Comparison of ENCODE assay signal across 27 cellular contexts in the genomic region with DNA sequence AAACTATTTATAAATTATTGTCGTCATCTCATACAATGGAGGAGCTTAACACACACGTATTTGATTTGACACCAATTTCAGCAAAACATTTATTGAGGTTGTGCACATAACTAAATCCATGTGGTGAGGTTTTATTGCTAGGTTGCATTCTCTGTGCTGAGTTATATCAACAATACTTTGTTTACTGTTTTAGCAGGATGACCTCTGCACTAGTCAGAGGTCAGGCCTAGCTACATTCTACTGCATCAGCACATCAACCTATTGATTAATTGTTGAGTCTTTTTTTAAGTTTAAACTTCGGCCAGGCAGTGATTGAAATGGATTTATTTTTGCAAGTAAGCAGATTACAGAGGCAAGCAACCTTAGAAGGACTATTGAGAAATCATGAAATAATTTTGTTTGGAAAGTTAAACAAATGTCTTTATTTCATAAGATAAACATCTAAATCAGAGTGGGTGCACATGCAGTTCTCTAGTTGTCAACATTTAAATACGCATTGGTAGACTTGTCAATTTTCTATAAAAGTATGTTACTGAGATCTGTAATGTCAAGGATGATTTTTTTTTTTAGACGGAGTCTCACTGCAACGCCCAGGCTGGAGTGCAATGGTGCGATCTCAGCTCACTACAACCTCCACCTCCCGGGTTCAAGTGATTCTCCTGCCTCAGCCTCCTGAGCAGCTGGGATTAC.
A peak's percentile ranks its signal among the peaks of the same experiment; 100 is the strongest.
DNase-seq lines count a peak whose midpoint lies in the region; ATAC-seq and TF ChIP-seq lines count a peak whose summit lies in the region.
"Had no signal": no experiment of that assay in that cellular context is flagged by ENCODE, and none has a peak within 500 bp of the region (broad histone marks: within the 10 kb centered on the region; RNA-seq: fewer than 3 reads in every experiment).

No MANE protein-coding gene starts in this region.

- TF ChIP-seq RAD21 in liver (IDR thresholded peaks at IDR 0.05), result peak; percentile 54 to 71

- H3K9me3 ChIP-seq in liver (ENCODE audit: control insufficient read depth in 4 of 4, low read length in 3 of 4) (no peaks in the 10 kb centered on the region), vagina (no peaks in the 10 kb centered on the region)
- H3K9me3 ChIP-seq: BLaER1, upper lobe of left lung had no signal

- intact Hi-C loops in vagina (cut with DNase I), result no loop called here

- no peak overlapping the region for H3K9ac ChIP-seq in liver (ENCODE audit: low read depth in 1 of 2, low read length in 2 of 2)
- H3K9ac ChIP-seq: BLaER1, neural progenitor cell had no signal

- no peak for TF ChIP-seq POLR2A in vagina (IDR thresholded peaks at IDR 0.05)

- H3K27me3 ChIP-seq in liver (ENCODE audit: control insufficient read depth in 4 of 4, insufficient read depth in 4 of 4, low read length in 3 of 4) (no peaks in the 10 kb centered on the region), vagina (no peaks in the 10 kb centered on the region)
- H3K27me3 ChIP-seq: BLaER1, cardiac muscle cell, dorsolateral prefrontal cortex, neural progenitor cell, upper lobe of left lung had no signal

- H3K36me3 ChIP-seq in liver (ENCODE audit: control insufficient read depth in 4 of 4, insufficient read depth in 3 of 4, low read depth in 1 of 4, low read length in 3 of 4) (no peaks in the 10 kb centered on the region), vagina (no peaks in the 10 kb centered on the region)
- H3K36me3 ChIP-seq: BLaER1, cardiac muscle cell, neural progenitor cell, upper lobe of left lung had no signal

- H3K4me3 ChIP-seq in choroid plexus epithelial cell (ENCODE audit: low read depth, low read length) (no peak overlapping the region), liver (ENCODE audit: low read depth in 1 of 3, low read length in 3 of 3) (no peak overlapping the region), vagina (no peak overlapping the region)
- H3K4me3 ChIP-seq: BLaER1, cardiac muscle cell, dorsolateral prefrontal cortex, neural progenitor cell, SK-N-MC, upper lobe of left lung had no signal

- no peak for TF ChIP-seq CTCF in choroid plexus epithelial cell (conservative IDR thresholded peaks at IDR 0.05; ENCODE audit: low read depth, low read length)
- TF ChIP-seq CTCF in liver (IDR thresholded peaks at IDR 0.05; ENCODE audit: low read depth, low read length, missing input control), result no peak
- TF ChIP-seq CTCF in vagina (IDR thresholded peaks at IDR 0.05), result no peak

- DNase-seq in DMS53 (lab: John Stamatoyannopoulos, UW), result peak; percentile 31
- DNase-seq in DMS53 treated with DMSO at 0.1 percent for 48 hours (lab: John Stamatoyannopoulos, UW; ENCODE audit: unreplicated experiment), result no peak
- peak; percentile 6 for DNase-seq in choroid plexus epithelial cell (ENCODE audit: low read depth)
- DNase-seq in vagina (ENCODE audit: extremely low spot score in 2 of 2), result no peak
- DNase-seq in HK-2 (ENCODE audit: unreplicated experiment), result no peak
- no peak for DNase-seq in NCI-H2107 (lab: John Stamatoyannopoulos, UW)
- DNase-seq: 8988T; activated B cell treated with CpG ODN at 0.5 μM for 24 hours; activated CD4-positive, alpha-beta memory T cell treated with anti-CD3 and anti-CD28 coated beads for 36 hours; activated naive CD4-positive, alpha-beta T cell; activated T-cell treated with anti-CD3 and anti-CD28 coated beads, Interleukin-2, amount 50 U/mL, for 1 hour; amygdala; dorsolateral prefrontal cortex; GOT3; KG1; NCI-H1092 treated with DMSO at 0.1 percent for 48 hours; NCI-H2029 treated with DMSO at 0.1 percent for 48 hours; NCI-H446; retina; stimulated activated CD4-positive, alpha-beta T cell treated with anti-CD3 and anti-CD28 coated beads, Interleukin-12 subunit alpha, Interleukin-12 subunit beta, amount 100 ng/mL, for 4 hours; upper lobe of left lung had no signal

- peak overlapping the region; percentile 51 to 54 for H3K27ac ChIP-seq in liver (ENCODE audit: low read depth in 1 of 2, low read length in 2 of 2)
- H3K27ac ChIP-seq in vagina, result peak overlapping the region; percentile 46
- H3K27ac ChIP-seq: BLaER1, cardiac muscle cell, dorsolateral prefrontal cortex, neural progenitor cell, SK-N-MC had no signal

- H3K4me1 ChIP-seq in liver (ENCODE audit: control insufficient read depth in 4 of 4, insufficient read depth in 4 of 4, low read length in 3 of 4) (peaks cover 5 to 43% (median 41%) of the 10 kb centered on the region in 4 donors), vagina (peaks cover 16% of the 10 kb centered on the region)
- H3K4me1 ChIP-seq: neural progenitor cell had no signal

- 30% methylated on average over 8 of the region's 8 CpGs for WGBS in liver

- ATAC-seq in HG03571 (IDR thresholded peaks at IDR 0.05; ENCODE audit: unreplicated experiment), result no peak

TF ChIP-seq in liver, 16 proteins besides CTCF, POLR2A, EP300 and RAD21:
- TF ChIP-seq FOXA1 (IDR thresholded peaks at IDR 0.05) (peak; percentile 73), RXRA (IDR thresholded peaks at IDR 0.05) (peak; percentile 93 to 95), TAF1 (conservative IDR thresholded peaks at IDR 0.05) (no peak), YY1 (IDR thresholded peaks at IDR 0.05) (no peak), EGR1 (IDR thresholded peaks at IDR 0.05; ENCODE audit: low read depth in 2 of 2) (peak in 1 of 2 donors; percentile 72), GABPA (IDR thresholded peaks at IDR 0.05 in 1 of 2, conservative IDR thresholded peaks at IDR 0.05 in 1 of 2) (peak in 1 of 2 donors; percentile 35), FOXA2 (IDR thresholded peaks at IDR 0.05) (peak; percentile 89), HNF4G (IDR thresholded peaks at IDR 0.05) (peak; percentile 52), JUND (IDR thresholded peaks at IDR 0.05) (peak; percentile 77 to 92), NR2F2 (IDR thresholded peaks at IDR 0.05) (peak; percentile 87), SP1 (IDR thresholded peaks at IDR 0.05) (peak; percentile 94), HNF4A (conservative IDR thresholded peaks at IDR 0.05) (peak; percentile 89 to 90)
- TF ChIP-seq, protein P1, sequence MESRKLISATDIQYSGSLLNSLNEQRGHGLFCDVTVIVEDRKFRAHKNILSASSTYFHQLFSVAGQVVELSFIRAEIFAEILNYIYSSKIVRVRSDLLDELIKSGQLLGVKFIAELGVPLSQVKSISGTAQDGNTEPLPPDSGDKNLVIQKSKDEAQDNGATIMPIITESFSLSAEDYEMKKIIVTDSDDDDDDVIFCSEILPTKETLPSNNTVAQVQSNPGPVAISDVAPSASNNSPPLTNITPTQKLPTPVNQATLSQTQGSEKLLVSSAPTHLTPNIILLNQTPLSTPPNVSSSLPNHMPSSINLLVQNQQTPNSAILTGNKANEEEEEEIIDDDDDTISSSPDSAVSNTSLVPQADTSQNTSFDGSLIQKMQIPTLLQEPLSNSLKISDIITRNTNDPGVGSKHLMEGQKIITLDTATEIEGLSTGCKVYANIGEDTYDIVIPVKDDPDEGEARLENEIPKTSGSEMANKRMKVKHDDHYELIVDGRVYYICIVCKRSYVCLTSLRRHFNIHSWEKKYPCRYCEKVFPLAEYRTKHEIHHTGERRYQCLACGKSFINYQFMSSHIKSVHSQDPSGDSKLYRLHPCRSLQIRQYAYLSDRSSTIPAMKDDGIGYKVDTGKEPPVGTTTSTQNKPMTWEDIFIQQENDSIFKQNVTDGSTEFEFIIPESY (IDR thresholded peaks at IDR 0.05), result peak; percentile 78
- TF ChIP-seq, protein P2, sequence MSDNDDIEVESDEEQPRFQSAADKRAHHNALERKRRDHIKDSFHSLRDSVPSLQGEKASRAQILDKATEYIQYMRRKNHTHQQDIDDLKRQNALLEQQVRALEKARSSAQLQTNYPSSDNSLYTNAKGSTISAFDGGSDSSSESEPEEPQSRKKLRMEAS (IDR thresholded peaks at IDR 0.05), result peak; percentile 91
- TF ChIP-seq, protein P3, sequence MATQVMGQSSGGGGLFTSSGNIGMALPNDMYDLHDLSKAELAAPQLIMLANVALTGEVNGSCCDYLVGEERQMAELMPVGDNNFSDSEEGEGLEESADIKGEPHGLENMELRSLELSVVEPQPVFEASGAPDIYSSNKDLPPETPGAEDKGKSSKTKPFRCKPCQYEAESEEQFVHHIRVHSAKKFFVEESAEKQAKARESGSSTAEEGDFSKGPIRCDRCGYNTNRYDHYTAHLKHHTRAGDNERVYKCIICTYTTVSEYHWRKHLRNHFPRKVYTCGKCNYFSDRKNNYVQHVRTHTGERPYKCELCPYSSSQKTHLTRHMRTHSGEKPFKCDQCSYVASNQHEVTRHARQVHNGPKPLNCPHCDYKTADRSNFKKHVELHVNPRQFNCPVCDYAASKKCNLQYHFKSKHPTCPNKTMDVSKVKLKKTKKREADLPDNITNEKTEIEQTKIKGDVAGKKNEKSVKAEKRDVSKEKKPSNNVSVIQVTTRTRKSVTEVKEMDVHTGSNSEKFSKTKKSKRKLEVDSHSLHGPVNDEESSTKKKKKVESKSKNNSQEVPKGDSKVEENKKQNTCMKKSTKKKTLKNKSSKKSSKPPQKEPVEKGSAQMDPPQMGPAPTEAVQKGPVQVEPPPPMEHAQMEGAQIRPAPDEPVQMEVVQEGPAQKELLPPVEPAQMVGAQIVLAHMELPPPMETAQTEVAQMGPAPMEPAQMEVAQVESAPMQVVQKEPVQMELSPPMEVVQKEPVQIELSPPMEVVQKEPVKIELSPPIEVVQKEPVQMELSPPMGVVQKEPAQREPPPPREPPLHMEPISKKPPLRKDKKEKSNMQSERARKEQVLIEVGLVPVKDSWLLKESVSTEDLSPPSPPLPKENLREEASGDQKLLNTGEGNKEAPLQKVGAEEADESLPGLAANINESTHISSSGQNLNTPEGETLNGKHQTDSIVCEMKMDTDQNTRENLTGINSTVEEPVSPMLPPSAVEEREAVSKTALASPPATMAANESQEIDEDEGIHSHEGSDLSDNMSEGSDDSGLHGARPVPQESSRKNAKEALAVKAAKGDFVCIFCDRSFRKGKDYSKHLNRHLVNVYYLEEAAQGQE (IDR thresholded peaks at IDR 0.05), result no peak
- TF ChIP-seq, protein P4, sequence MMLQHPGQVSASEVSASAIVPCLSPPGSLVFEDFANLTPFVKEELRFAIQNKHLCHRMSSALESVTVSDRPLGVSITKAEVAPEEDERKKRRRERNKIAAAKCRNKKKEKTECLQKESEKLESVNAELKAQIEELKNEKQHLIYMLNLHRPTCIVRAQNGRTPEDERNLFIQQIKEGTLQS (IDR thresholded peaks at IDR 0.05), result peak; percentile 65

Comparison
In these comparisons a context has a peak if more than half of its experiments do, and no peak if none do; other contexts are left out.
1. DNase-seq: peak in DMS53 (single experiment) and choroid plexus epithelial cell (single experiment); none in DMS53 treated with DMSO at 0.1 percent for 48 hours (single experiment), vagina (0 of 2), HK-2 (single experiment) and NCI-H2107 (single experiment).